In the genomic region with DNA sequence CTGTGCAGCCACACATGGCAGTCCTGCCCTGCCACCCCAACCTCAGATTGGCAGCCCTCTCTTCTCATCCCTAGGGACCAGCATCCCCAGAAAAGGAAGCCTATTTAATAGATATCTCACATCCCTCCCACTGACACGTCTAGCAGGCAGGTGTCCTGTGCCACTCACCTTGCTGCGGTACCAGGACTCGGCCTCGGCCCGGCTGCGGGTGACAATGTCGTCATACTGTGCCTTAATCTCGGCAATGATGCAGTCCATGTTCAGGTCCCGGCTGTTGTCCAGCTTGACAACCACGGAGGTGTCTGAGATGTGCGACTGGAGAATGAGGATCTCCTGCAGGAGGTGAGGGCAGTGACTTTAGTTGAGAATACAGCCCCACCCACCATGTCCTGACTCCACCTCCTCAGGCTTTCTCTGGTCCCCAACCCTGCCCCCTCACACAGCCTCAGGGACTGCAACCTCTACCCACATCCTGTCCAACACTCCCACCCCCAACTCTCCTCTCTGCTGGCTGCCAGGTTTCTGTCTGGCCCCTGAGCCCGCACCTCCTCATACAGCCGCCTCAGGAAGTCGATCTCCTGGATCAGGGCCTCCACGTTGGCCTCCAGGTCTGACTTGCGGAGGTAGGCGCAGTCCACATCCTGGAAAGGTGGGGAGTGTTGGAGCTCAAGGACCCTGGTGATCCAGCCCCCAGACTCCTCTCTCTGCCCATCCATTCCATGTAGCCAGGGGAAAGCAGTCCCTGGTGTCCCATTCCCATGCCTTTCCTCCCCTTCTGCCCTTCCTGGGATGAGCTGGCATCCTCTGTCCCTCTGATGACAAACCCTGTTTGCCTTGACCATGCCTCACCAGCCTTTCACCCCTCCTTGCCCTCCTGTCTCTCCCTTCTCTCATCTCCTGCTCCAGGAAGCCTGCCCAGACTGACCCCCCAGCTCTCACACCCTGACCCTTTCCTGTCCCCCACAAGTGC, we compare ENCODE assay signal across 10 cellular contexts. TPM values are rescaled to one million over a fixed set of nuclear protein-coding genes. Genes with fewer than 3 reads are reported as not detected.
DNase-seq lines count a peak whose midpoint lies in the region; ATAC-seq and TF ChIP-seq lines count a peak whose summit lies in the region.
"Not testable (repeated sequence)": the region's sequence is repeated elsewhere in the genome, so short reads cannot be mapped to it uniquely, and the experiment has no call there.
"Had no signal": no experiment of that assay in that cellular context is flagged by ENCODE, and none has a peak within 500 bp of the region (broad histone marks: within the 10 kb centered on the region; RNA-seq: fewer than 3 reads in every experiment).

No MANE protein-coding gene starts in this region.

- not testable (repeated sequence) for H3K4me3 ChIP-seq in GM06990 (replicated peaks; ENCODE audit: low read depth, low read length); endodermal cell (ENCODE audit: low read length)

- WGBS in endodermal cell (ENCODE audit: insufficient coverage in 1 of 2, insufficient read length in 1 of 2), 2 experiments = 85% methylated on average over 13 of the region's 17 CpGs; no CpG with 5 or more reads in 1 of the 2 experiments

- not testable (repeated sequence) for H3K9me3 Mint-ChIP-seq in activated CD8-positive, alpha-beta T cell treated with anti-CD3 and anti-CD28 coated beads, Interleukin-2, amount 10 ng/mL, durations not matched to agents 7 days and 5 days (ENCODE audit: insufficient read depth); endodermal cell; stimulated activated naive CD8-positive, alpha-beta T cell treated with anti-CD3 and anti-CD28 coated beads, Interleukin-15, Interleukin-2, amounts not matched to agents 100 ng/mL and 50 ng/mL, for 24 hours

- POLR2A ChIA-PET in activated CD8-positive, alpha-beta T cell treated with anti-CD3 and anti-CD28 coated beads, Interleukin-2, amount 10 ng/mL, durations not matched to agents 7 days and 5 days (lab: Charles Lee) = interaction anchor here (0.6 kb wide), 1 partner anchor 864 kb away, joined by 3 read pairs; no protein-coding TSS in a partner anchor

- H3K27me3 Mint-ChIP-seq in activated CD8-positive, alpha-beta T cell treated with anti-CD3 and anti-CD28 coated beads, Interleukin-2, amount 10 ng/mL, durations not matched to agents 7 days and 5 days (ENCODE audit: low read depth) = peaks cover 15% of the 10 kb centered on the region
- H3K27me3 Mint-ChIP-seq in endodermal cell (ENCODE audit: insufficient read depth) = peaks cover 12% of the 10 kb centered on the region
- not testable (repeated sequence) for H3K27me3 Mint-ChIP-seq in stimulated activated naive CD8-positive, alpha-beta T cell treated with anti-CD3 and anti-CD28 coated beads, Interleukin-15, Interleukin-2, amounts not matched to agents 100 ng/mL and 50 ng/mL, for 24 hours

- in situ Hi-C loops in KBM-7 (cut with MboI; ENCODE audit: low pct_unique_long_range_greater_than_20kb, low sequenced_read_pairs) = not testable (repeated sequence)

- not testable (repeated sequence) for TF ChIP-seq CTCF in GM06990 (IDR thresholded peaks at IDR 0.05; ENCODE audit: insufficient read depth, low read length, poor library complexity, severe bottlenecking); endodermal cell (conservative IDR thresholded peaks at IDR 0.05)

- H3K9me3 ChIP-seq in endodermal cell (ENCODE audit: control insufficient read depth, low read length) = not testable (repeated sequence)

- DNase-seq in GM06990 (ENCODE audit: extremely low read depth, insufficient read length) (peak; percentile 38), KBM-7 (peak; percentile 54), endodermal cell (peak; percentile 52)
- not testable (repeated sequence) for DNase-seq in activated CD8-positive, alpha-beta T cell treated with anti-CD3 and anti-CD28 coated beads, Interleukin-2, amount 10 ng/mL, durations not matched to agents 7 days and 5 days

- H3K9ac ChIP-seq in endodermal cell (ENCODE audit: extremely low read depth, low read length, poor library complexity, severe bottlenecking) = not testable (repeated sequence)

- not testable (repeated sequence) for H3K36me3 ChIP-seq in GM06990 (ENCODE audit: control insufficient read depth, insufficient read depth, low read length); endodermal cell (ENCODE audit: control insufficient read depth, insufficient read depth, low read length)

- not testable (repeated sequence) for H3K27me3 ChIP-seq in GM06990 (replicated peaks; ENCODE audit: control insufficient read depth, insufficient read depth, low read length); endodermal cell (ENCODE audit: control insufficient read depth, insufficient read depth, low read length, poor library complexity, severe bottlenecking)

- not testable (repeated sequence) for H3K4me1 ChIP-seq in endodermal cell (ENCODE audit: control insufficient read depth, insufficient read depth, low read length)

- H3K27ac Mint-ChIP-seq in activated CD8-positive, alpha-beta T cell treated with anti-CD3 and anti-CD28 coated beads, Interleukin-2, amount 10 ng/mL, durations not matched to agents 7 days and 5 days = peak overlapping the region; percentile 57
- H3K27ac Mint-ChIP-seq in endodermal cell = not testable (repeated sequence)
- H3K27ac Mint-ChIP-seq in stimulated activated naive CD8-positive, alpha-beta T cell treated with anti-CD3 and anti-CD28 coated beads, Interleukin-15, Interleukin-2, amounts not matched to agents 100 ng/mL and 50 ng/mL, for 24 hours = peak overlapping the region; percentile 0

- CTCF ChIA-PET in activated CD8-positive, alpha-beta T cell treated with anti-CD3 and anti-CD28 coated beads, Interleukin-2, amount 10 ng/mL, durations not matched to agents 7 days and 5 days (lab: Charles Lee) = interaction anchor here (1.0 kb wide), 1 partner anchor 9 kb away, joined by 3 read pairs; no protein-coding TSS in a partner anchor

- ATAC-seq in GM19025 (IDR thresholded peaks at IDR 0.05; ENCODE audit: low read depth, unreplicated experiment) (peak; percentile 73), GM21576 (IDR thresholded peaks at IDR 0.05; ENCODE audit: unreplicated experiment) (peak; percentile 86), HG03066 (IDR thresholded peaks at IDR 0.05; ENCODE audit: low read depth, unreplicated experiment) (peak; percentile 88)
- peak; percentile 80 for ATAC-seq in activated CD8-positive, alpha-beta T cell treated with anti-CD3 and anti-CD28 coated beads, Interleukin-2, amount 10 ng/mL, durations not matched to agents 7 days and 5 days

- peaks cover 24% of the 10 kb centered on the region for H3K4me1 Mint-ChIP-seq in activated CD8-positive, alpha-beta T cell treated with anti-CD3 and anti-CD28 coated beads, Interleukin-2, amount 10 ng/mL, durations not matched to agents 7 days and 5 days (ENCODE audit: low read depth)
- not testable (repeated sequence) for H3K4me1 Mint-ChIP-seq in endodermal cell; stimulated activated naive CD8-positive, alpha-beta T cell treated with anti-CD3 and anti-CD28 coated beads, Interleukin-15, Interleukin-2, amounts not matched to agents 100 ng/mL and 50 ng/mL, for 24 hours (ENCODE audit: low read depth)

- H3K27ac ChIP-seq in endodermal cell (ENCODE audit: low read depth, low read length) = not testable (repeated sequence)

- not testable (repeated sequence) for H3K4me3 Mint-ChIP-seq in activated CD8-positive, alpha-beta T cell treated with anti-CD3 and anti-CD28 coated beads, Interleukin-2, amount 10 ng/mL, durations not matched to agents 7 days and 5 days; endodermal cell; stimulated activated naive CD8-positive, alpha-beta T cell treated with anti-CD3 and anti-CD28 coated beads, Interleukin-15, Interleukin-2, amounts not matched to agents 100 ng/mL and 50 ng/mL, for 24 hours

- H3K36me3 Mint-ChIP-seq in activated CD8-positive, alpha-beta T cell treated with anti-CD3 and anti-CD28 coated beads, Interleukin-2, amount 10 ng/mL, durations not matched to agents 7 days and 5 days (ENCODE audit: low read depth); endodermal cell (ENCODE audit: low read depth); stimulated activated naive CD8-positive, alpha-beta T cell treated with anti-CD3 and anti-CD28 coated beads, Interleukin-15, Interleukin-2, amounts not matched to agents 100 ng/mL and 50 ng/mL, for 24 hours (ENCODE audit: low read depth): not testable (repeated sequence)

RNA-seq across cellular contexts. Expression of gene KRT81, which starts 3.2 kb away (rescaled TPM):
- under 1 TPM; 0.29 to 0.42 TPM for total RNA-seq in activated CD8-positive, alpha-beta T cell treated with anti-CD3 and anti-CD28 coated beads, Interleukin-2, amount 10 ng/mL, durations not matched to agents 7 days and 5 days
- not detected for total RNA-seq in endodermal cell
- polyA plus RNA-seq in endodermal cell (2013, experiment 1 of 2) = not detected
- polyA plus RNA-seq in endodermal cell (2013, experiment 2 of 2) = not detected
- total RNA-seq: posterior vena cava, subcutaneous adipose tissue had no signal

RNA-seq across cellular contexts. Expression of gene KRT86, which starts 13.7 kb away (rescaled TPM):
- 1 to 10 TPM; 1.1 TPM for total RNA-seq in activated CD8-positive, alpha-beta T cell treated with anti-CD3 and anti-CD28 coated beads, Interleukin-2, amount 10 ng/mL, durations not matched to agents 7 days and 5 days
- total RNA-seq in endodermal cell = not detected
- not detected for polyA plus RNA-seq in endodermal cell (2013, experiment 1 of 2)
- not detected for polyA plus RNA-seq in endodermal cell (2013, experiment 2 of 2)
- total RNA-seq: posterior vena cava had no signal

RNA-seq across cellular contexts. Expression of gene KRT83, which starts 33.1 kb away (rescaled TPM):
- not detected for total RNA-seq in activated CD8-positive, alpha-beta T cell treated with anti-CD3 and anti-CD28 coated beads, Interleukin-2, amount 10 ng/mL, durations not matched to agents 7 days and 5 days
- total RNA-seq in endodermal cell = not detected
- not detected for polyA plus RNA-seq in endodermal cell (2013, experiment 1 of 2)
- not detected for polyA plus RNA-seq in endodermal cell (2013, experiment 2 of 2)
- total RNA-seq: posterior vena cava, subcutaneous adipose tissue had no signal

RNA-seq across cellular contexts. Expression of gene KRT7, which starts 55.1 kb away (rescaled TPM):
- 10 to 100 TPM; 14.4 to 14.7 TPM for total RNA-seq in activated CD8-positive, alpha-beta T cell treated with anti-CD3 and anti-CD28 coated beads, Interleukin-2, amount 10 ng/mL, durations not matched to agents 7 days and 5 days
- 1 to 10 TPM in 1 of 2 donors, not detected in 1; 1.5 TPM for total RNA-seq in endodermal cell
- 1.6 TPM for polyA plus RNA-seq in endodermal cell (2013, experiment 1 of 2)
- polyA plus RNA-seq in endodermal cell (2013, experiment 2 of 2) = 0.37 TPM
